In the genomic region with DNA sequence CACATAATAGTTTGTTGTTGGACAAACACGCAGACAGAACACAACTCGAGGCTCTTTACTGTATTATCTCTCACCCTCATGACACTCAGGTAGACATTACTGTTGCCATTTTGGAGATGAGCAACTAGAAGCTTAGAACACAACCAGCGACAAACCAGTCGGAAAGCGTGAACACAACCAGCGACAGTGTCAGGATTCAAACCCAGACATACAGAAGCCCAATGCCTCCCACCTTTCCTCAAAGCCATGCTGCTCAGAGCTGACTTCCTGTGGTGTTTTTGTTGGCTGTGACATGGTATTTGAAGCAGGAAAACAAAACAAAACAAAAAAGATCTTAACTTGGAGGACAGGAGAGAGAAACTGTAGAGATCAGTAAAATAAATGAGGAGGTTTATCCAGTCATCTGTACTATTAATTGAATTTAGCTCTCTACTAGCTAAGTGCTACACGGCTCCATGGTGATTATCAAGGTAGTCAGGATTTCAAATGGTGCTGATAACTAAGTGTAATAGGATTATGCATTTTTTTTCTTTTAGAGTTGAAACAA, we compare ENCODE assay signal across 12 cellular contexts.
DNase-seq lines count a peak whose midpoint lies in the region; ATAC-seq and TF ChIP-seq lines count a peak whose summit lies in the region.
"Had no signal": no experiment of that assay in that cellular context is flagged by ENCODE, and none has a peak within 500 bp of the region (broad histone marks: within the 10 kb centered on the region; RNA-seq: fewer than 3 reads in every experiment).

No MANE protein-coding gene starts in this region.

- H2BK20ac ChIP-seq in IMR-90 (ENCODE audit: low read depth, low read length) = peak overlapping the region; percentile 58

- peak overlapping the region; percentile 84 for H3K4ac ChIP-seq in IMR-90 (ENCODE audit: low read depth, low read length)

- peak overlapping the region; percentile 46 for H3K23ac ChIP-seq in IMR-90 (ENCODE audit: low read depth, low read length)

- H3K18ac ChIP-seq in IMR-90 (ENCODE audit: low read depth, low read length) = peak overlapping the region; percentile 92

- ATAC-seq in IMR-90 (ENCODE audit: low read depth) = no peak
- ATAC-seq in HG03565 (IDR thresholded peaks at IDR 0.05; ENCODE audit: unreplicated experiment) = no peak
- ATAC-seq: stimulated activated naive CD8-positive, alpha-beta T cell treated with anti-CD3 and anti-CD28 coated beads, Interleukin-15, amount 100 ng/mL, for 72 hours had no signal

- 0 out of 2 replicates have a peak overlapping the region, but pooled peaks have one; percentile 45 for H3K56ac ChIP-seq in IMR-90 (ENCODE audit: extremely low read depth, insufficient read depth, low read length)

- H3K4me2 ChIP-seq in IMR-90 (ENCODE audit: low read depth, low read length) (peak overlapping the region; percentile 39), smooth muscle cell (peak overlapping the region; percentile 76)

- no peak overlapping the region for H2AFZ ChIP-seq in IMR-90 (replicated peaks; ENCODE audit: low read length, poor library complexity)
- no peak overlapping the region for H2AFZ ChIP-seq in smooth muscle cell (ENCODE audit: low read depth)

- in situ Hi-C loops in IMR-90 (cut with MboI; ENCODE audit: low sequenced_read_pairs) = no loop called here

- peak overlapping the region; percentile 83 for H4K5ac ChIP-seq in IMR-90 (ENCODE audit: low read depth, low read length)

- POLR2A ChIA-PET in IMR-90 (lab: Charles Lee; ENCODE audit: unreplicated experiment) = no interaction called here

- H2BK15ac ChIP-seq in IMR-90 (ENCODE audit: low read depth, low read length) = peak overlapping the region; percentile 47; the same call in 2 of the 3 replicates

- DNase-seq in IMR-90 (no peak), astrocyte of the hippocampus (ENCODE audit: low read depth, low spot score) (peak; percentile 85), iris pigment epithelial cell (ENCODE audit: low read depth) (peak; percentile 59), smooth muscle cell (lab: John Stamatoyannopoulos, UW; ENCODE audit: unreplicated experiment) (no peak), NCI-H1417 treated with DMSO at 0.1 percent for 48 hours (lab: John Stamatoyannopoulos, UW) (no peak)
- no peak for DNase-seq in activated CD4-positive, CD25-positive, alpha-beta regulatory T cell (lab: John Stamatoyannopoulos, UW)
- DNase-seq: NCI-H1436; ovary; SHP77; stimulated activated naive CD8-positive, alpha-beta T cell treated with anti-CD3 and anti-CD28 coated beads, Interleukin-15, amount 100 ng/mL, for 72 hours had no signal

- H3K79me1 ChIP-seq in IMR-90 (ENCODE audit: low read depth in 1 of 2, low read length in 2 of 2) = peaks cover 28 to 75% of the 10 kb centered on the region in 2 experiments

- no peak for TF ChIP-seq POLR2A in IMR-90 (IDR thresholded peaks at IDR 0.05; ENCODE audit: low read depth, low read length)

- H3K4me1 ChIP-seq in IMR-90 (ENCODE audit: control insufficient read depth, insufficient read depth, low read length) (peaks cover 26% of the 10 kb centered on the region), smooth muscle cell (ENCODE audit: low read depth) (peaks cover 13% of the 10 kb centered on the region)

- H3K4me3 ChIP-seq in IMR-90 (ENCODE audit: insufficient read depth, low read depth, low read length) (no peak overlapping the region), smooth muscle cell (no peak overlapping the region)
- H3K4me3 ChIP-seq: cardiac muscle cell, ovary had no signal

- peaks cover 7% of the 10 kb centered on the region for H3F3A ChIP-seq in smooth muscle cell (ENCODE audit: low read depth)

- no peak for TF ChIP-seq CTCF in IMR-90 (conservative IDR thresholded peaks at IDR 0.05; ENCODE audit: low read depth, low read length)
- no peak for TF ChIP-seq CTCF in smooth muscle cell (IDR thresholded peaks at IDR 0.05; ENCODE audit: borderline replicate concordance, insufficient read depth, poor library complexity, severe bottlenecking)

- H4K8ac ChIP-seq in IMR-90 (ENCODE audit: low read depth in 2 of 2, low read length in 2 of 2) = peak overlapping the region; percentile 53 to 64

- dilution Hi-C loops in IMR-90 (cut with HindIII; ENCODE audit: low sequenced_read_pairs, unreplicated experiment) = no loop called here

- 0 out of 2 replicates have a peak overlapping the region, but pooled peaks have one; percentile 1 for H3K9ac ChIP-seq in IMR-90 (ENCODE audit: low read depth, low read length)
- H3K9ac ChIP-seq in smooth muscle cell (ENCODE audit: low read depth) = peak overlapping the region; percentile 92

- H3K9me3 ChIP-seq in IMR-90 (ENCODE audit: control insufficient read depth, insufficient read depth, low read length) = no peaks in the 10 kb centered on the region
- H3K9me3 ChIP-seq in smooth muscle cell (replicated peaks; ENCODE audit: low read depth) = no peaks in the 10 kb centered on the region
- H3K9me3 ChIP-seq: ovary had no signal

- BruUV-seq in IMR-90 (replicated peaks; lab: Mats Ljungman, UMichigan) = no TSS peak

- CTCF ChIA-PET in IMR-90 (lab: Yijun Ruan, JAX) = interaction anchor here (0.6 kb wide), 1 partner anchor 57 kb away, joined by 3 read pairs; no protein-coding TSS in a partner anchor

- H2AK9ac ChIP-seq in IMR-90 (replicated peaks; ENCODE audit: low read depth, low read length, poor library complexity) = no peak overlapping the region

- peaks cover 30% of the 10 kb centered on the region; the same call in 1 of the 2 replicates for H4K20me1 ChIP-seq in IMR-90 (ENCODE audit: insufficient read depth, low read length)
- H4K20me1 ChIP-seq in smooth muscle cell (ENCODE audit: low read depth) = no peaks in the 10 kb centered on the region

- TF ChIP-seq RAD21 in IMR-90 (IDR thresholded peaks at IDR 0.05; ENCODE audit: low read length) = no peak

- peak overlapping the region; percentile 62 for H2BK120ac ChIP-seq in IMR-90 (ENCODE audit: low read depth, low read length)

- H3K27ac ChIP-seq in IMR-90 (ENCODE audit: insufficient read depth, low read length) (peak overlapping the region; percentile 70; the same call in 1 of the 2 replicates), smooth muscle cell (ENCODE audit: low read depth) (peak overlapping the region; percentile 98)
- H3K27ac ChIP-seq: cardiac muscle cell, ovary had no signal

- H3K9me1 ChIP-seq in IMR-90 (ENCODE audit: insufficient read depth, low read length) = peaks cover 22% of the 10 kb centered on the region

- H4K91ac ChIP-seq in IMR-90 (ENCODE audit: insufficient read depth, low read depth, low read length) = peak overlapping the region; percentile 40

- no peaks in the 10 kb centered on the region for H3K27me3 ChIP-seq in IMR-90 (ENCODE audit: control insufficient read depth, insufficient read depth, low read length)
- H3K27me3 ChIP-seq in smooth muscle cell (ENCODE audit: low read depth) = no peaks in the 10 kb centered on the region
- H3K27me3 ChIP-seq: cardiac muscle cell, ovary had no signal

- WGBS in IMR-90 (ENCODE audit: extremely low coverage in 2 of 2, insufficient read length in 1 of 2), 2 experiments = no CpG with 5 or more reads among the region's 7 CpGs
- 75% methylated on average over 7 of the region's 7 CpGs for WGBS in smooth muscle cell (ENCODE audit: low lambda C conversion rate)

- H2AK5ac ChIP-seq in IMR-90 (ENCODE audit: low read depth, low read length) = peak overlapping the region; percentile 93

- peak overlapping the region; percentile 61 for H3K14ac ChIP-seq in IMR-90 (replicated peaks; ENCODE audit: low read depth, low read length)

- H3K79me2 ChIP-seq in smooth muscle cell (ENCODE audit: low read depth) = peaks cover 26% of the 10 kb centered on the region

- no peaks in the 10 kb centered on the region; the same call in 1 of the 2 replicates for H3K36me3 ChIP-seq in IMR-90 (ENCODE audit: control insufficient read depth, insufficient read depth, low read length)
- no peaks in the 10 kb centered on the region for H3K36me3 ChIP-seq in smooth muscle cell (ENCODE audit: low read depth)
- H3K36me3 ChIP-seq: cardiac muscle cell, ovary had no signal

- peak overlapping the region; percentile 68 for H2BK5ac ChIP-seq in IMR-90 (ENCODE audit: low read depth, low read length, poor library complexity, severe bottlenecking)

- intact Hi-C loops in IMR-90 (cut with micrococcal nuclease) = no loop called here

TF ChIP-seq in IMR-90, 13 proteins besides CTCF, POLR2A, EP300 and RAD21:
- no peak for TF ChIP-seq MAZ (IDR thresholded peaks at IDR 0.05; ENCODE audit: borderline replicate concordance, low read depth, low read length)
- TF ChIP-seq SMC3 (IDR thresholded peaks at IDR 0.05; ENCODE audit: low read depth, low read length) = no peak
- no peak for TF ChIP-seq RCOR1 (IDR thresholded peaks at IDR 0.05; ENCODE audit: insufficient replicate concordance, low read length)
- no peak for TF ChIP-seq CEBPB (IDR thresholded peaks at IDR 0.05; ENCODE audit: low read depth, low read length)
- no peak for TF ChIP-seq BHLHE40 (IDR thresholded peaks at IDR 0.05; ENCODE audit: low read depth, low read length)
- TF ChIP-seq FOS (IDR thresholded peaks at IDR 0.05; ENCODE audit: low read depth, low read length) = no peak

Comparison
In these comparisons a context has a peak if more than half of its experiments do, and no peak if none do; other contexts are left out.
1. DNase-seq: peak in astrocyte of the hippocampus (single experiment) and iris pigment epithelial cell (single experiment); none in IMR-90 (single experiment), smooth muscle cell (single experiment), NCI-H1417 treated with DMSO at 0.1 percent for 48 hours (single experiment) and activated CD4-positive, CD25-positive, alpha-beta regulatory T cell (0 of 4).